Comparison of ENCODE assay signal across 18 cellular contexts in genomic region chr14:68461086-68461485, GRCh38.
"Had no signal": no experiment of that assay in that cellular context is flagged by ENCODE, and none has a peak within 500 bp of the region (broad histone marks: within the 10 kb centered on the region; RNA-seq: fewer than 3 reads in every experiment).

No MANE protein-coding gene starts in this region.

- H3K4me3 ChIP-seq: heart left ventricle, lung, right atrium auricular region had no signal

- DNase-seq: activated CD4-positive, CD25-positive, alpha-beta regulatory T cell treated with anti-CD3 and anti-CD28 coated beads, Interleukin-2, amount 50 U/mL, for 72 hours; activated naive CD8-positive, alpha-beta T cell treated with anti-CD3 and anti-CD28 coated beads, Interleukin-2, amount 10 ng/mL, durations not matched to agents 7 days and 5 days; brain microvascular endothelial cell; effector memory CD4-positive, alpha-beta T cell; foreskin melanocyte; small intestine; stimulated activated CD4-positive, alpha-beta T cell treated with anti-CD3 and anti-CD28 coated beads, Interleukin-4, amount 100 ng/mL, for 4 hours; stimulated activated CD8-positive, alpha-beta memory T cell treated with anti-CD3 and anti-CD28 coated beads, Interleukin-4, amount 100 ng/mL, for 48 hours; stimulated activated naive CD8-positive, alpha-beta T cell treated with anti-CD3 and anti-CD28 coated beads, Interleukin-15, Interleukin-2, amounts not matched to agents 100 U/mL and 50 U/mL, for 24 hours; T-cell; T1000 had no signal

- H3K27ac ChIP-seq: brain microvascular endothelial cell, neutrophil had no signal

- H3K27me3 ChIP-seq: brain microvascular endothelial cell, heart left ventricle, neutrophil, right atrium auricular region had no signal

- H3K9me3 Mint-ChIP-seq: activated naive CD8-positive, alpha-beta T cell treated with anti-CD3 and anti-CD28 coated beads, Interleukin-2, amount 10 ng/mL, durations not matched to agents 7 days and 5 days; activated T-helper 1 cell treated with anti-CD3 and anti-CD28 coated beads, Interleukin-12 subunit alpha, Interleukin-12 subunit beta, Interleukin-2, Interleukin-4 antibody, amounts not matched to agents 30 ng/mL and 10 ng/mL and 1 ng/mL, durations not matched to agents 14 hours and 24 hours and 36 hours; central memory CD8-positive, alpha-beta T cell; dendritic cell treated with granulocyte-macrophage colony-stimulating factor and Interleukin-4, amounts not matched to agents 40 ng/mL and 50 ng/mL, for 4 days; T-cell had no signal

- H3K27me3 Mint-ChIP-seq: central memory CD8-positive, alpha-beta T cell; dendritic cell treated with granulocyte-macrophage colony-stimulating factor and Interleukin-4, amounts not matched to agents 40 ng/mL and 50 ng/mL, for 4 days; T-cell had no signal

- H3K27ac Mint-ChIP-seq: activated naive CD8-positive, alpha-beta T cell treated with anti-CD3 and anti-CD28 coated beads, Interleukin-2, amount 10 ng/mL, durations not matched to agents 7 days and 5 days; activated T-helper 1 cell treated with anti-CD3 and anti-CD28 coated beads, Interleukin-12 subunit alpha, Interleukin-12 subunit beta, Interleukin-2, Interleukin-4 antibody, amounts not matched to agents 30 ng/mL and 10 ng/mL and 1 ng/mL, durations not matched to agents 14 hours and 24 hours and 36 hours; T-cell had no signal

- H3K36me3 ChIP-seq: brain microvascular endothelial cell, heart left ventricle, neutrophil, right atrium auricular region had no signal

- H3K9me3 ChIP-seq: heart left ventricle, neutrophil, right atrium auricular region had no signal

- ATAC-seq: stimulated activated naive CD8-positive, alpha-beta T cell treated with anti-CD3 and anti-CD28 coated beads, Interleukin-15, Interleukin-2, amounts not matched to agents 100 U/mL and 50 U/mL, for 24 hours; T-cell had no signal

- H3K4me1 Mint-ChIP-seq: central memory CD8-positive, alpha-beta T cell had no signal

- H3K4me3 Mint-ChIP-seq: activated naive CD8-positive, alpha-beta T cell treated with anti-CD3 and anti-CD28 coated beads, Interleukin-2, amount 10 ng/mL, durations not matched to agents 7 days and 5 days; activated T-helper 1 cell treated with anti-CD3 and anti-CD28 coated beads, Interleukin-12 subunit alpha, Interleukin-12 subunit beta, Interleukin-2, Interleukin-4 antibody, amounts not matched to agents 30 ng/mL and 10 ng/mL and 1 ng/mL, durations not matched to agents 14 hours and 24 hours and 36 hours; central memory CD8-positive, alpha-beta T cell; dendritic cell treated with granulocyte-macrophage colony-stimulating factor and Interleukin-4, amounts not matched to agents 40 ng/mL and 50 ng/mL, for 4 days; T-cell had no signal

- H3K36me3 Mint-ChIP-seq: activated naive CD8-positive, alpha-beta T cell treated with anti-CD3 and anti-CD28 coated beads, Interleukin-2, amount 10 ng/mL, durations not matched to agents 7 days and 5 days; T-cell had no signal
